Comparison of ENCODE assay signal across 18 cellular contexts in the genomic region with DNA sequence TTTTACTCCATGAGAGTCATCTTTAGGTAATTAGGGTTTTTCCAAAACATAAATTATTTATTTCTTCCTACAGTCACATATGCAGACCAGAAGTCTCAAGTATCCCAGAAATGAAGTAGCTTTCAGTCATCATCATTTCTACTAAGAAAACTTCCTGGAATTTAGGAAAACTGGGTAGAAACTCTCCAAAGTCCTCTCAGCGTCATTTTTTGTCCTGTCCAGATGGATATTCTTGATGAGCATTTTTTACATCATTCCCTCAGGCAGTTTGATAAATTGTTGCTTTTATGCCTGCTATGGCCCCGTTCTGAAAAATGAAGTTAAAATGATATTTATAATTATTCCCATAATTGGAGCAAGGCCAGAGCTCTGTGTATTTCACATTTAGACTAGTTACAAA.
DNase-seq lines count a peak whose midpoint lies in the region; ATAC-seq and TF ChIP-seq lines count a peak whose summit lies in the region.
"Had no signal": no experiment of that assay in that cellular context is flagged by ENCODE, and none has a peak within 500 bp of the region (broad histone marks: within the 10 kb centered on the region; RNA-seq: fewer than 3 reads in every experiment).

No MANE protein-coding gene starts in this region.

- no peaks in the 10 kb centered on the region for H4K20me1 ChIP-seq in PC-9 (ENCODE audit: insufficient read depth)

- TF ChIP-seq POLR2A in Peyer's patch (IDR thresholded peaks at IDR 0.05) (no peak), lower leg skin (IDR thresholded peaks at IDR 0.05) (no peak)

- DNase-seq in NCI-H446 (lab: John Stamatoyannopoulos, UW) (peak; percentile 10 to 12), NCI-H446 treated with DMSO at 0.1 percent for 48 hours (lab: John Stamatoyannopoulos, UW) (no peak), PC-9 (no peak), fibroblast of mammary gland (ENCODE audit: low read depth) (peak; percentile 12), Peyer's patch (no peak), NCI-H524 treated with DMSO at 0.1 percent for 48 hours (lab: John Stamatoyannopoulos, UW) (no peak), lower leg skin (ENCODE audit: low spot score in 2 of 2) (no peak)
- DNase-seq: C1 segment of cervical spinal cord, GOT3, KG1, NCI-H146, NCI-H2081 treated with DMSO at 0.1 percent for 48 hours, NCI-H69, PC-3, T-cell had no signal

- H3F3A ChIP-seq in PC-9 (ENCODE audit: insufficient read depth, low read depth), result no peaks in the 10 kb centered on the region

- peaks cover 7% of the 10 kb centered on the region; the same call in 1 of the 2 replicates for H3K9me3 ChIP-seq in PC-9 (ENCODE audit: insufficient read depth, low read depth)
- no peaks in the 10 kb centered on the region for H3K9me3 ChIP-seq in Peyer's patch

- H3K4me1 ChIP-seq in PC-9 (replicated peaks; ENCODE audit: insufficient read depth) (no peaks in the 10 kb centered on the region), Peyer's patch (no peaks in the 10 kb centered on the region)

- no peaks in the 10 kb centered on the region for H3K79me2 ChIP-seq in PC-9 (ENCODE audit: low read depth)

- H2AFZ ChIP-seq in PC-9, result 0 out of 2 replicates have a peak overlapping the region, but pooled peaks have one; percentile 50

- ATAC-seq in HG03196 (IDR thresholded peaks at IDR 0.05; ENCODE audit: unreplicated experiment), result no peak
- ATAC-seq: PC-3, T-cell had no signal

- no peak overlapping the region for H3K4me3 ChIP-seq in PC-9
- H3K4me3 ChIP-seq in fibroblast of mammary gland (ENCODE audit: control insufficient read depth, low read depth, low read length), result no peak overlapping the region
- H3K4me3 ChIP-seq in Peyer's patch, result no peak overlapping the region
- no peak overlapping the region for H3K4me3 ChIP-seq in lower leg skin (ENCODE audit: low read depth, poor library complexity, severe bottlenecking)
- H3K4me3 ChIP-seq: SJSA1 had no signal

- H3K27ac ChIP-seq in PC-9, result no peak overlapping the region
- peak overlapping the region in 1 of 4 donors; percentile 58 for H3K27ac ChIP-seq in Peyer's patch
- H3K27ac ChIP-seq: 22Rv1, SJSA1 had no signal

- no peaks in the 10 kb centered on the region for H3K9me2 ChIP-seq in PC-9 (ENCODE audit: insufficient read depth)

- H3K36me3 ChIP-seq in PC-9 (ENCODE audit: low read depth) (no peaks in the 10 kb centered on the region), Peyer's patch (no peaks in the 10 kb centered on the region)
- H3K36me3 ChIP-seq: SJSA1 had no signal

- POLR2A ChIA-PET in PC-9 (lab: Charles Lee; ENCODE audit: unreplicated experiment), result interaction anchor here (0.7 kb wide), 1 partner anchor 912 kb away, joined by 5 read pairs; no protein-coding TSS in a partner anchor

- WGBS in lower leg skin, 2 donors, result 33 to 39% methylated on average over 2 of the region's 2 CpGs

- intact Hi-C loops in PC-9 (cut with micrococcal nuclease; ENCODE audit: unreplicated experiment) (no loop called here), lower leg skin (cut with DNase I; ENCODE audit: low total_unique reads) (no loop called here)

- CTCF ChIA-PET in PC-9 (lab: Charles Lee), result interaction anchor here (0.6 kb wide), 1 partner anchor 49 kb away, joined by 3 read pairs; no protein-coding TSS in a partner anchor

- BruUV-seq in PC-9 (replicated peaks; lab: Mats Ljungman, UMichigan), result no TSS peak

- no peak overlapping the region for H3K4me2 ChIP-seq in PC-9

- TF ChIP-seq CTCF in PC-9 (conservative IDR thresholded peaks at IDR 0.05) (no peak), fibroblast of mammary gland (conservative IDR thresholded peaks at IDR 0.05; ENCODE audit: control insufficient read depth, insufficient read depth, low read depth, low read length) (no peak), Peyer's patch (IDR thresholded peaks at IDR 0.05) (no peak), lower leg skin (IDR thresholded peaks at IDR 0.05) (no peak)

- H3K27me3 ChIP-seq in PC-9 (ENCODE audit: insufficient read depth, low read depth) (no peaks in the 10 kb centered on the region), Peyer's patch (no peaks in the 10 kb centered on the region)
- H3K27me3 ChIP-seq: SJSA1 had no signal

Comparison
In these comparisons a context has a peak if more than half of its experiments do, and no peak if none do; other contexts are left out.
1. DNase-seq: peak in NCI-H446 (2 of 2) and fibroblast of mammary gland (single experiment); none in NCI-H446 treated with DMSO at 0.1 percent for 48 hours (single experiment), PC-9 (0 of 2), Peyer's patch (0 of 3), NCI-H524 treated with DMSO at 0.1 percent for 48 hours (single experiment) and lower leg skin (0 of 2).